ENCODE assay signal across 1 cellular context in the genomic region with DNA sequence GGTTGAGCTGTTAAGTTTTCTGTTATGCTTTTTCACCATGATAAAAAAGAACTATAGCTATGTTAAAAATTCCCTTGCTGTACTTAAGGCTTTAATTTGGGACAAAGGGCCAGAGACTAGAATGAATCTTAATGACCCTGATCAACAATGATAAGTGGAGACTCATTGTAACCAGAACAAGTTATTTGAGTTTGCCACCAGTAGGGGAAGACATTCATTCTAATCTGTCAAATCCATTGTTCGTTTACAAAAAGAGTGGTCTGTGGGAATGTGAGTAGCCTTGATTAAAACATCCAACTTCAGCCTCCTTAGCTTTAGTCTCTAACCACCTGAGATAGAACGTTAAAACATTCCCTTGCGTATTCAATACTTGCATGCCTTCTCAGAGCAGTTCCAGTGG.
TF ChIP-seq lines count a peak whose summit lies in the region.

No MANE protein-coding gene starts in this region.

TF ChIP-seq in K562, 482 proteins besides CTCF, POLR2A, EP300 and RAD21 (continued from another document):
- TF ChIP-seq ZNF592 (IDR thresholded peaks at IDR 0.05), result no peak
- TF ChIP-seq SNRNP70 (optimal IDR thresholded peaks at IDR 0.05; ENCODE audit: low read depth, low read length), result no peak
- no peak for TF ChIP-seq ZNF766 (CRISPR knock-in tag; conservative IDR thresholded peaks at IDR 0.05)
- TF ChIP-seq EWSR1 (IDR thresholded peaks at IDR 0.05; ENCODE audit: borderline replicate concordance, low read depth, partially characterized antibody), result no peak
- no peak for TF ChIP-seq SNIP1 (IDR thresholded peaks at IDR 0.05; ENCODE audit: low read depth)
- TF ChIP-seq, protein P1, sequence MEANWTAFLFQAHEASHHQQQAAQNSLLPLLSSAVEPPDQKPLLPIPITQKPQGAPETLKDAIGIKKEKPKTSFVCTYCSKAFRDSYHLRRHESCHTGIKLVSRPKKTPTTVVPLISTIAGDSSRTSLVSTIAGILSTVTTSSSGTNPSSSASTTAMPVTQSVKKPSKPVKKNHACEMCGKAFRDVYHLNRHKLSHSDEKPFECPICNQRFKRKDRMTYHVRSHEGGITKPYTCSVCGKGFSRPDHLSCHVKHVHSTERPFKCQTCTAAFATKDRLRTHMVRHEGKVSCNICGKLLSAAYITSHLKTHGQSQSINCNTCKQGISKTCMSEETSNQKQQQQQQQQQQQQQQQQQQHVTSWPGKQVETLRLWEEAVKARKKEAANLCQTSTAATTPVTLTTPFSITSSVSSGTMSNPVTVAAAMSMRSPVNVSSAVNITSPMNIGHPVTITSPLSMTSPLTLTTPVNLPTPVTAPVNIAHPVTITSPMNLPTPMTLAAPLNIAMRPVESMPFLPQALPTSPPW (CRISPR knock-in tag; IDR thresholded peaks at IDR 0.05), result no peak
- no peak for TF ChIP-seq KDM4B (IDR thresholded peaks at IDR 0.05; ENCODE audit: borderline replicate concordance in 2 of 2, low read depth in 1 of 2)
TF ChIP-seq in K562: peak in this region for 0.
